Comparison of ENCODE assay signal across 8 cellular contexts in genomic region chr7:151349507-151349853, GRCh38. TPM values are rescaled to one million over a fixed set of nuclear protein-coding genes. Genes with fewer than 3 reads are reported as not detected.
A peak's percentile ranks its signal among the peaks of the same experiment; 100 is the strongest.
DNase-seq lines count a peak whose midpoint lies in the region; ATAC-seq and TF ChIP-seq lines count a peak whose summit lies in the region.
"Had no signal": no experiment of that assay in that cellular context is flagged by ENCODE, and none has a peak within 500 bp of the region (broad histone marks: within the 10 kb centered on the region; RNA-seq: fewer than 3 reads in every experiment).

No MANE protein-coding gene starts in this region.

- no peaks in the 10 kb centered on the region for H3K27me3 ChIP-seq in adrenal gland
- H3K27me3 ChIP-seq: SJSA1 had no signal

- peak overlapping the region; percentile 68 to 94 (median 93) for H3K27ac ChIP-seq in adrenal gland
- H3K27ac ChIP-seq: SJSA1 had no signal

- H3K4me3 ChIP-seq in adrenal gland: peak overlapping the region in 1 of 4 donors; percentile 55
- H3K4me3 ChIP-seq: SJSA1 had no signal

- WGBS in adrenal gland, 4 donors: 22 to 36% (median 29%) methylated on average over 5 of the region's 5 CpGs

- ATAC-seq in GM19397 (IDR thresholded peaks at IDR 0.05; ENCODE audit: unreplicated experiment) (peak; percentile 43), HG03060 (IDR thresholded peaks at IDR 0.05; ENCODE audit: low read depth, unreplicated experiment) (peak; percentile 35), sciatic nerve (peak; percentile 28)

- peak in 4 of 7 donors; percentile 22 to 34 (median 32) for DNase-seq in adrenal gland
- no peak for DNase-seq in sciatic nerve (ENCODE audit: low spot score)
- DNase-seq in GM03348 (ENCODE audit: low spot score): no peak
- no peak for DNase-seq in NCI-H1048 (lab: John Stamatoyannopoulos, UW)
- no peak for DNase-seq in NCI-H2081 (lab: John Stamatoyannopoulos, UW)

- peaks cover 2 to 27% of the 10 kb centered on the region in 2 donors for H3K4me1 ChIP-seq in adrenal gland (replicated peaks in 1 of 2)

- intact Hi-C loops in adrenal gland (cut with DNase I): no loop called here
- intact Hi-C loops in sciatic nerve (cut with DNase I): loop anchor here (10.0 kb wide), 1 partner anchor 625 kb away; no protein-coding TSS in a partner anchor

- no peak for TF ChIP-seq CTCF in adrenal gland (IDR thresholded peaks at IDR 0.05)

- no peak for TF ChIP-seq POLR2A in adrenal gland (IDR thresholded peaks at IDR 0.05)

- H3K9me3 ChIP-seq in adrenal gland (replicated peaks in 1 of 3): no peaks in the 10 kb centered on the region
- H3K9me3 ChIP-seq: SJSA1 had no signal

- peaks cover 0 to 50% of the 10 kb centered on the region in 2 donors for H3K36me3 ChIP-seq in adrenal gland (replicated peaks in 1 of 2)

RNA-seq across cellular contexts. Expression of gene NUB1, which starts 7.9 kb away (rescaled TPM):
- 10 to 100 TPM; 33.3 to 68.7 (median 48.6) TPM for total RNA-seq in adrenal gland
- 100 to 1,000 TPM in 1 of 3 donors, 10 to 100 TPM in 2; 22.5 to 127 (median 38.0) TPM for polyA plus RNA-seq in adrenal gland
- total RNA-seq in sciatic nerve: 48.5 TPM

Comparison
In these comparisons a context has a peak if more than half of its experiments do, and no peak if none do; other contexts are left out.
1. DNase-seq: peak in adrenal gland (4 of 7); none in sciatic nerve (single experiment), GM03348 (single experiment), NCI-H1048 (single experiment) and NCI-H2081 (0 of 2).
2. Peak in every context shown above with its lines, with median percentiles within 50 percentile points of each other: ATAC-seq.